ENCODE assay signal across 21 cellular contexts in genomic region chr7:137408096-137408495, GRCh38.
"Had no signal": no experiment of that assay in that cellular context is flagged by ENCODE, and none has a peak within 500 bp of the region (broad histone marks: within the 10 kb centered on the region; RNA-seq: fewer than 3 reads in every experiment).

No MANE protein-coding gene starts in this region.

- H3K4me1 Mint-ChIP-seq: naive B cell; nephron; stimulated activated memory B cell treated with anti-CD40 and anti-IgM and Interleukin-4, amounts not matched to agents 10 μg/mL and 1 μg/mL and 100 μg/mL, for 72 hours; stimulated activated naive CD8-positive, alpha-beta T cell treated with anti-CD3 and anti-CD28 coated beads, Interleukin-15, amount 100 ng/mL, for 72 hours had no signal

- DNase-seq: caudate nucleus; effector CD8-positive, alpha-beta T cell; gastrocnemius medialis; heart right ventricle; islet precursor cell; left ventricle myocardium inferior; mesendoderm; naive B cell; right cardiac atrium; spleen; stimulated activated CD4-positive, alpha-beta T cell treated with anti-CD3 and anti-CD28 coated beads, Interleukin-15, amount 100 ng/mL, for 24 hours; stimulated activated CD4-positive, alpha-beta T cell treated with anti-CD3 and anti-CD28 coated beads, Interleukin-1b, Interleukin-23, amount 100 ng/mL, for 48 hours; stimulated activated CD4-positive, alpha-beta T cell treated with anti-CD3 and anti-CD28 coated beads, Interleukin-4, amount 100 ng/mL, for 24 hours; stimulated activated naive CD8-positive, alpha-beta T cell treated with anti-CD3 and anti-CD28 coated beads, Interleukin-15, amount 100 ng/mL, for 72 hours; testis had no signal

- H3K36me3 Mint-ChIP-seq: naive B cell; stimulated activated memory B cell treated with anti-CD40 and anti-IgM and Interleukin-4, amounts not matched to agents 10 μg/mL and 1 μg/mL and 100 μg/mL, for 72 hours had no signal

- H3K27me3 ChIP-seq: gastrocnemius medialis, heart right ventricle, neutrophil, spleen, testis, tibial nerve had no signal

- H3K27ac ChIP-seq: coronary artery, gastrocnemius medialis, heart right ventricle, left ventricle myocardium inferior, neutrophil, spleen, testis, tibial nerve had no signal

- H3K36me3 ChIP-seq: gastrocnemius medialis, heart right ventricle, left ventricle myocardium inferior, neutrophil, spleen, tibial nerve had no signal

- H3K4me1 ChIP-seq: gastrocnemius medialis, heart right ventricle, left ventricle myocardium inferior, spleen, testis had no signal

- H3K9me3 ChIP-seq: gastrocnemius medialis, heart right ventricle, left ventricle myocardium inferior, neutrophil, testis, tibial nerve had no signal

- H3K4me3 Mint-ChIP-seq: naive B cell; nephron; stimulated activated memory B cell treated with anti-CD40 and anti-IgM and Interleukin-4, amounts not matched to agents 10 μg/mL and 1 μg/mL and 100 μg/mL, for 72 hours; stimulated activated naive CD8-positive, alpha-beta T cell treated with anti-CD3 and anti-CD28 coated beads, Interleukin-15, amount 100 ng/mL, for 72 hours had no signal

- H3K27ac Mint-ChIP-seq: naive B cell; nephron; stimulated activated memory B cell treated with anti-CD40 and anti-IgM and Interleukin-4, amounts not matched to agents 10 μg/mL and 1 μg/mL and 100 μg/mL, for 72 hours; stimulated activated naive CD8-positive, alpha-beta T cell treated with anti-CD3 and anti-CD28 coated beads, Interleukin-15, amount 100 ng/mL, for 72 hours had no signal

- H3K4me3 ChIP-seq: coronary artery, gastrocnemius medialis, heart right ventricle, left ventricle myocardium inferior, lung, spleen, testis, tibial nerve had no signal

- H3K27me3 Mint-ChIP-seq: naive B cell; stimulated activated memory B cell treated with anti-CD40 and anti-IgM and Interleukin-4, amounts not matched to agents 10 μg/mL and 1 μg/mL and 100 μg/mL, for 72 hours; stimulated activated naive CD8-positive, alpha-beta T cell treated with anti-CD3 and anti-CD28 coated beads, Interleukin-15, amount 100 ng/mL, for 72 hours had no signal

- H3K9me3 Mint-ChIP-seq: nephron; stimulated activated memory B cell treated with anti-CD40 and anti-IgM and Interleukin-4, amounts not matched to agents 10 μg/mL and 1 μg/mL and 100 μg/mL, for 72 hours; stimulated activated naive CD8-positive, alpha-beta T cell treated with anti-CD3 and anti-CD28 coated beads, Interleukin-15, amount 100 ng/mL, for 72 hours had no signal
